In genomic region chr11:67630230-67630942, GRCh38 we compare ENCODE assay signal across 8 cellular contexts. TPM values are rescaled to one million over a fixed set of nuclear protein-coding genes. Genes with fewer than 3 reads are reported as not detected.
A peak's percentile ranks its signal among the peaks of the same experiment; 100 is the strongest.
DNase-seq lines count a peak whose midpoint lies in the region; ATAC-seq, FAIRE-seq and TF ChIP-seq lines count a peak whose summit lies in the region.

No MANE protein-coding gene starts in this region.

- H4K20me1 ChIP-seq in HepG2 (ENCODE audit: insufficient read depth, low read length), result no peaks in the 10 kb centered on the region

- intact Hi-C loops in dendritic cell treated with granulocyte-macrophage colony-stimulating factor and Interleukin-4, amounts not matched to agents 40 ng/mL and 50 ng/mL, for 4 days (cut with micrococcal nuclease), result no loop called here
- intact Hi-C loops in HepG2 (cut with micrococcal nuclease; ENCODE audit: unreplicated experiment), result loop anchor here (1.0 kb wide), 1 partner anchor 29 kb away; no protein-coding TSS in a partner anchor

- peak overlapping the region; percentile 92 for H3K27ac Mint-ChIP-seq in dendritic cell treated with granulocyte-macrophage colony-stimulating factor and Interleukin-4, amounts not matched to agents 40 ng/mL and 50 ng/mL, for 4 days

- ATAC-seq in GM19328 (IDR thresholded peaks at IDR 0.05; ENCODE audit: unreplicated experiment), result peak; percentile 64
- ATAC-seq in HG03460 (IDR thresholded peaks at IDR 0.05; ENCODE audit: unreplicated experiment), result peak; percentile 64
- peak; percentile 67 for ATAC-seq in HepG2

- no peaks in the 10 kb centered on the region; a peak in 2 of 5 replicates for H3K27me3 ChIP-seq in HepG2 (ENCODE audit: control insufficient read depth in 1 of 2, insufficient read depth in 2 of 2, low read length in 2 of 2)

- peaks cover 11% of the 10 kb centered on the region for H3K27me3 Mint-ChIP-seq in dendritic cell treated with granulocyte-macrophage colony-stimulating factor and Interleukin-4, amounts not matched to agents 40 ng/mL and 50 ng/mL, for 4 days

- peak; percentile 84; the same call in 1 of the 2 replicates for TF ChIP-seq RAD21 in HepG2 (CRISPR knock-in tag; IDR thresholded peaks at IDR 0.05)

- no peak overlapping the region for H2AFZ ChIP-seq in HepG2 (ENCODE audit: low read length)

- peak; percentile 98 for DNase-seq in CD1c-positive myeloid dendritic cell (ENCODE audit: extremely low spot score)
- peak; percentile 73 to 93 for DNase-seq in NCI-H524 (lab: John Stamatoyannopoulos, UW)
- DNase-seq in activated CD4-positive, alpha-beta T cell treated with anti-CD3 and anti-CD28 coated beads for 4 hours, result peak; percentile 94 to 97
- peak; percentile 92 for DNase-seq in HepG2 (ENCODE audit: low spot score)
- DNase-seq in stimulated activated CD4-positive, alpha-beta T cell treated with anti-CD3 and anti-CD28 coated beads, Interleukin-4, amount 100 ng/mL, for 24 hours, result peak; percentile 95

- POLR2A ChIA-PET in HepG2 (lab: Yijun Ruan, JAX), result interaction anchor here (1.0 to 4.8 kb wide), 18 partner anchors 10 to 277 kb away, joined by 3 to 52 read pairs (median 6); partner anchors contain the start of genes ACY3, AIP, POLD4 and PPP1CA

- H3K4me3 Mint-ChIP-seq in dendritic cell treated with granulocyte-macrophage colony-stimulating factor and Interleukin-4, amounts not matched to agents 40 ng/mL and 50 ng/mL, for 4 days, result peak overlapping the region; percentile 84

- in situ Hi-C loops in HepG2 (cut with HindIII; ENCODE audit: extremely low pct_ligation_motif_present, low pct_unique_long_range_greater_than_20kb), result no loop called here

- peak overlapping the region; percentile 77 for H3K9ac ChIP-seq in HepG2 (ENCODE audit: insufficient read depth, low read depth, low read length)

- H3K4me1 ChIP-seq in HepG2 (ENCODE audit: insufficient read depth, low read length), result peaks cover 64% of the 10 kb centered on the region

- peaks cover 13% of the 10 kb centered on the region for H3K4me1 Mint-ChIP-seq in dendritic cell treated with granulocyte-macrophage colony-stimulating factor and Interleukin-4, amounts not matched to agents 40 ng/mL and 50 ng/mL, for 4 days (ENCODE audit: low read depth)

- peak; percentile 97 for TF ChIP-seq CTCF in HepG2 (CRISPR knock-in tag; IDR thresholded peaks at IDR 0.05)

- H3K36me3 ChIP-seq in HepG2 (replicated peaks in 1 of 2; ENCODE audit: control insufficient read depth in 1 of 2, insufficient read depth in 2 of 2, low read length in 2 of 2), result no peaks in the 10 kb centered on the region

- peak overlapping the region; percentile 84 for H3K27ac ChIP-seq in HepG2 (ENCODE audit: extremely low read length, insufficient read depth, low read length)

- H3K4me3 ChIP-seq in HepG2 (replicated peaks in 1 of 3; ENCODE audit: insufficient read depth in 1 of 3, low read depth in 2 of 3, low read length in 3 of 3), result peak overlapping the region; percentile 49 to 86 (median 71)

- no peaks in the 10 kb centered on the region for H3K9me3 Mint-ChIP-seq in dendritic cell treated with granulocyte-macrophage colony-stimulating factor and Interleukin-4, amounts not matched to agents 40 ng/mL and 50 ng/mL, for 4 days

- CTCF ChIA-PET in HepG2 (lab: Yijun Ruan, JAX; ENCODE audit: low intra/inter-chr PET ratio, low total read pairs), result interaction anchor here (0.8 to 2.1 kb wide), 5 partner anchors 14 to 30 kb away, joined by 3 to 16 read pairs (median 5); no protein-coding TSS in a partner anchor

- H3K9me3 ChIP-seq in HepG2 (ENCODE audit: low read length), result no peaks in the 10 kb centered on the region

- TF ChIP-seq EP300 in HepG2 (IDR thresholded peaks at IDR 0.05; ENCODE audit: low read depth in 2 of 2, low read length in 2 of 2), result 0 out of 4 replicates have a peak, but pooled peaks of 1 of the 2 experiments have one; percentile 41
- TF ChIP-seq EP300 in HepG2 (CRISPR knock-in tag; IDR thresholded peaks at IDR 0.05; ENCODE audit: borderline replicate concordance), result 0 out of 2 replicates have a peak, but pooled peaks have one; percentile 36

- peak in 1 of 2 experiments; percentile 65; a peak in 2 of 4 replicates for TF ChIP-seq POLR2A in HepG2 (IDR thresholded peaks at IDR 0.05; ENCODE audit: insufficient read depth in 1 of 2, low read depth in 2 of 2, low read length in 2 of 2)

- H3K4me2 ChIP-seq in HepG2 (ENCODE audit: low read depth, low read length), result peak overlapping the region; percentile 83

- under 1% methylated on average over 15 of the region's 70 CpGs for WGBS in HepG2 (ENCODE audit: low lambda C conversion rate)

- no peaks in the 10 kb centered on the region for H3K79me2 ChIP-seq in HepG2 (ENCODE audit: insufficient read depth, low read length)

- BruUV-seq in HepG2 (replicated peaks; lab: Mats Ljungman, UMichigan), result TSS peak; percentile 71

- peak; percentile 23 for FAIRE-seq in HepG2 (lab: Jason Lieb, UNC)

- peaks cover 5% of the 10 kb centered on the region for H3K36me3 Mint-ChIP-seq in dendritic cell treated with granulocyte-macrophage colony-stimulating factor and Interleukin-4, amounts not matched to agents 40 ng/mL and 50 ng/mL, for 4 days (ENCODE audit: low read depth)

RNA-seq across cellular contexts. Expression of gene NUDT8, which starts 0.6 kb away (rescaled TPM):
- total RNA-seq in HepG2 (2016; rRNA removed; fragmentation: Illumina TruSeq; extraction: Trizol), result 18.0 and 25.8 TPM in 2 replicates
- total RNA-seq in HepG2 (2016; cell fraction: cytosol; rRNA removed; fragmentation: Illumina TruSeq; extraction: Trizol; ENCODE audit: low read depth), result 20.3 and 23.2 TPM in 2 replicates
- 15.4 and 25.8 TPM in 2 replicates for total RNA-seq in HepG2 (2016; cell fraction: insoluble cytoplasmic fraction; rRNA removed; fragmentation: Illumina TruSeq; extraction: Trizol)
- total RNA-seq in HepG2 (2016; cell fraction: membrane; rRNA removed; fragmentation: Illumina TruSeq; extraction: Trizol), result 20.1 and 24.5 TPM in 2 replicates
- total RNA-seq in HepG2 (2016; cell fraction: nucleus; rRNA removed; fragmentation: Illumina TruSeq; extraction: Trizol), result 14.1 and 16.1 TPM in 2 replicates
- 6.7 and 7.8 TPM in 2 replicates for polyA plus RNA-seq in HepG2 (2011; rRNA removed)
- 4.9 and 12.5 TPM in 2 replicates for polyA plus RNA-seq in HepG2 (2011; cell fraction: cytosol; rRNA removed)
- 38.1 and 38.7 TPM in 2 replicates for polyA plus RNA-seq in HepG2 (2011; cell fraction: nucleus; rRNA removed)
- polyA plus RNA-seq in HepG2 (2012), result 13.5 and 13.9 TPM in 2 replicates
- 26.1 and 30.7 TPM in 2 replicates for polyA plus RNA-seq in HepG2 (2016; cell fraction: cytosol; fragmentation: Illumina TruSeq; extraction: Trizol; ENCODE audit: low read depth)
- polyA plus RNA-seq in HepG2 (2016; cell fraction: insoluble cytoplasmic fraction; fragmentation: Illumina TruSeq; extraction: Trizol; ENCODE audit: low read depth), result 20.3 and 26.5 TPM in 2 replicates
- polyA plus RNA-seq in HepG2 (2016; cell fraction: membrane; fragmentation: Illumina TruSeq; extraction: Trizol; ENCODE audit: low read depth), result 20.2 and 22.8 TPM in 2 replicates
- 27.4 and 28.8 TPM in 2 replicates for polyA plus RNA-seq in HepG2 (2016; cell fraction: nucleus; fragmentation: Illumina TruSeq; extraction: Trizol; ENCODE audit: insufficient read depth, low read depth)
- polyA minus RNA-seq in HepG2 (2011; rRNA and poly(A)+ RNA removed; ENCODE audit: low replicate concordance), result 11.2 and 17.2 TPM in 2 replicates
- polyA minus RNA-seq in HepG2 (2011; cell fraction: cytosol; rRNA and poly(A)+ RNA removed), result 5.1 and 6.1 TPM in 2 replicates
- 11.8 and 16.4 TPM in 2 replicates for polyA minus RNA-seq in HepG2 (2011; cell fraction: nucleus; rRNA and poly(A)+ RNA removed)

RNA-seq across cellular contexts. Expression of gene TBX10, which starts 9.2 kb away (rescaled TPM):
- total RNA-seq in HepG2 (2016; rRNA removed; fragmentation: Illumina TruSeq; extraction: Trizol), result 0.17 and 0.27 TPM in 2 replicates
- total RNA-seq in HepG2 (2016; cell fraction: cytosol; rRNA removed; fragmentation: Illumina TruSeq; extraction: Trizol; ENCODE audit: low read depth), result not detected in 2 replicates
- 0.15 and 0.45 TPM in 2 replicates for total RNA-seq in HepG2 (2016; cell fraction: insoluble cytoplasmic fraction; rRNA removed; fragmentation: Illumina TruSeq; extraction: Trizol)
- 0.15 and 0.28 TPM in 2 replicates for total RNA-seq in HepG2 (2016; cell fraction: membrane; rRNA removed; fragmentation: Illumina TruSeq; extraction: Trizol)
- total RNA-seq in HepG2 (2016; cell fraction: nucleus; rRNA removed; fragmentation: Illumina TruSeq; extraction: Trizol), result 0.25 and 0.31 TPM in 2 replicates
- 1.7 and 3.1 TPM in 2 replicates for polyA plus RNA-seq in HepG2 (2011; rRNA removed)
- polyA plus RNA-seq in HepG2 (2011; cell fraction: cytosol; rRNA removed), result 1.5 and 2.1 TPM in 2 replicates
- 2.4 and 3.7 TPM in 2 replicates for polyA plus RNA-seq in HepG2 (2011; cell fraction: nucleus; rRNA removed)
- polyA plus RNA-seq in HepG2 (2012), result 1.1 and 4.1 TPM in 2 replicates
- polyA plus RNA-seq in HepG2 (2016; cell fraction: cytosol; fragmentation: Illumina TruSeq; extraction: Trizol; ENCODE audit: low read depth), result 0.36 and 0.74 TPM in 2 replicates
- 0.87 and 1.3 TPM in 2 replicates for polyA plus RNA-seq in HepG2 (2016; cell fraction: insoluble cytoplasmic fraction; fragmentation: Illumina TruSeq; extraction: Trizol; ENCODE audit: low read depth)
- 0.65 and 0.89 TPM in 2 replicates for polyA plus RNA-seq in HepG2 (2016; cell fraction: membrane; fragmentation: Illumina TruSeq; extraction: Trizol; ENCODE audit: low read depth)
- polyA plus RNA-seq in HepG2 (2016; cell fraction: nucleus; fragmentation: Illumina TruSeq; extraction: Trizol; ENCODE audit: insufficient read depth, low read depth), result 0.82 and 1.00 TPM in 2 replicates
- 0.72 TPM in 1 of 2 replicates, not detected in the other for polyA minus RNA-seq in HepG2 (2011; rRNA and poly(A)+ RNA removed; ENCODE audit: low replicate concordance)
- 0.62 and 1.3 TPM in 2 replicates for polyA minus RNA-seq in HepG2 (2011; cell fraction: cytosol; rRNA and poly(A)+ RNA removed)
- polyA minus RNA-seq in HepG2 (2011; cell fraction: nucleus; rRNA and poly(A)+ RNA removed), result 0.26 TPM in 1 of 2 replicates, not detected in the other

RNA-seq across cellular contexts. Expression of gene ACY3, which starts 20.1 kb away (rescaled TPM):
- 3.3 and 3.4 TPM in 2 replicates for total RNA-seq in HepG2 (2016; rRNA removed; fragmentation: Illumina TruSeq; extraction: Trizol)
- total RNA-seq in HepG2 (2016; cell fraction: cytosol; rRNA removed; fragmentation: Illumina TruSeq; extraction: Trizol; ENCODE audit: low read depth), result 1.1 and 1.2 TPM in 2 replicates
- total RNA-seq in HepG2 (2016; cell fraction: insoluble cytoplasmic fraction; rRNA removed; fragmentation: Illumina TruSeq; extraction: Trizol), result 3.4 and 4.0 TPM in 2 replicates
- 1.5 and 1.9 TPM in 2 replicates for total RNA-seq in HepG2 (2016; cell fraction: membrane; rRNA removed; fragmentation: Illumina TruSeq; extraction: Trizol)
- total RNA-seq in HepG2 (2016; cell fraction: nucleus; rRNA removed; fragmentation: Illumina TruSeq; extraction: Trizol), result 1.6 and 1.7 TPM in 2 replicates
- 3.7 and 7.6 TPM in 2 replicates for polyA plus RNA-seq in HepG2 (2011; rRNA removed)
- polyA plus RNA-seq in HepG2 (2011; cell fraction: cytosol; rRNA removed), result 3.7 and 4.0 TPM in 2 replicates
- polyA plus RNA-seq in HepG2 (2011; cell fraction: nucleus; rRNA removed), result 8.6 and 13.6 TPM in 2 replicates
- polyA plus RNA-seq in HepG2 (2012), result 3.9 and 4.4 TPM in 2 replicates
- polyA plus RNA-seq in HepG2 (2016; cell fraction: cytosol; fragmentation: Illumina TruSeq; extraction: Trizol; ENCODE audit: low read depth), result 0.75 and 1.2 TPM in 2 replicates
- 3.5 and 4.2 TPM in 2 replicates for polyA plus RNA-seq in HepG2 (2016; cell fraction: insoluble cytoplasmic fraction; fragmentation: Illumina TruSeq; extraction: Trizol; ENCODE audit: low read depth)
- 1.7 and 1.9 TPM in 2 replicates for polyA plus RNA-seq in HepG2 (2016; cell fraction: membrane; fragmentation: Illumina TruSeq; extraction: Trizol; ENCODE audit: low read depth)
- polyA plus RNA-seq in HepG2 (2016; cell fraction: nucleus; fragmentation: Illumina TruSeq; extraction: Trizol; ENCODE audit: insufficient read depth, low read depth), result 6.5 and 6.8 TPM in 2 replicates
- polyA minus RNA-seq in HepG2 (2011; rRNA and poly(A)+ RNA removed; ENCODE audit: low replicate concordance), result 3.0 TPM in 1 of 2 replicates, not detected in the other
- 2.1 and 2.2 TPM in 2 replicates for polyA minus RNA-seq in HepG2 (2011; cell fraction: cytosol; rRNA and poly(A)+ RNA removed)
- polyA minus RNA-seq in HepG2 (2011; cell fraction: nucleus; rRNA and poly(A)+ RNA removed), result 0.90 and 1.1 TPM in 2 replicates

RNA-seq across cellular contexts. Expression of gene NDUFV1, which starts 23.6 kb away (rescaled TPM):
- total RNA-seq in HepG2 (2016; rRNA removed; fragmentation: Illumina TruSeq; extraction: Trizol), result 137 and 140 TPM in 2 replicates
- total RNA-seq in HepG2 (2016; cell fraction: cytosol; rRNA removed; fragmentation: Illumina TruSeq; extraction: Trizol; ENCODE audit: low read depth), result 56.4 and 57.7 TPM in 2 replicates
- total RNA-seq in HepG2 (2016; cell fraction: insoluble cytoplasmic fraction; rRNA removed; fragmentation: Illumina TruSeq; extraction: Trizol), result 130 and 141 TPM in 2 replicates
- total RNA-seq in HepG2 (2016; cell fraction: membrane; rRNA removed; fragmentation: Illumina TruSeq; extraction: Trizol), result 58.9 and 72.8 TPM in 2 replicates
- total RNA-seq in HepG2 (2016; cell fraction: nucleus; rRNA removed; fragmentation: Illumina TruSeq; extraction: Trizol), result 73.7 and 87.9 TPM in 2 replicates
- 88.9 and 92.4 TPM in 2 replicates for polyA plus RNA-seq in HepG2 (2011; rRNA removed)
- polyA plus RNA-seq in HepG2 (2011; cell fraction: cytosol; rRNA removed), result 80.9 and 124 TPM in 2 replicates
- polyA plus RNA-seq in HepG2 (2011; cell fraction: nucleus; rRNA removed), result 241 and 294 TPM in 2 replicates
- polyA plus RNA-seq in HepG2 (2012), result 86.7 and 89.4 TPM in 2 replicates
- 41.2 and 47.2 TPM in 2 replicates for polyA plus RNA-seq in HepG2 (2016; cell fraction: cytosol; fragmentation: Illumina TruSeq; extraction: Trizol; ENCODE audit: low read depth)
- 109 and 121 TPM in 2 replicates for polyA plus RNA-seq in HepG2 (2016; cell fraction: insoluble cytoplasmic fraction; fragmentation: Illumina TruSeq; extraction: Trizol; ENCODE audit: low read depth)
- polyA plus RNA-seq in HepG2 (2016; cell fraction: membrane; fragmentation: Illumina TruSeq; extraction: Trizol; ENCODE audit: low read depth), result 38.1 and 45.1 TPM in 2 replicates
- 169 and 179 TPM in 2 replicates for polyA plus RNA-seq in HepG2 (2016; cell fraction: nucleus; fragmentation: Illumina TruSeq; extraction: Trizol; ENCODE audit: insufficient read depth, low read depth)
- 124 and 164 TPM in 2 replicates for polyA minus RNA-seq in HepG2 (2011; rRNA and poly(A)+ RNA removed; ENCODE audit: low replicate concordance)
- polyA minus RNA-seq in HepG2 (2011; cell fraction: cytosol; rRNA and poly(A)+ RNA removed), result 50.1 and 58.7 TPM in 2 replicates
- 52.5 and 56.4 TPM in 2 replicates for polyA minus RNA-seq in HepG2 (2011; cell fraction: nucleus; rRNA and poly(A)+ RNA removed)

RNA-seq across cellular contexts. Expression of gene ALDH3B2, which starts 44.0 kb away (rescaled TPM):
- total RNA-seq in HepG2 (2016; rRNA removed; fragmentation: Illumina TruSeq; extraction: Trizol), result not detected in 2 replicates
- not detected in 2 replicates for total RNA-seq in HepG2 (2016; cell fraction: cytosol; rRNA removed; fragmentation: Illumina TruSeq; extraction: Trizol; ENCODE audit: low read depth)
- not detected in 2 replicates for total RNA-seq in HepG2 (2016; cell fraction: insoluble cytoplasmic fraction; rRNA removed; fragmentation: Illumina TruSeq; extraction: Trizol)
- not detected in 2 replicates for total RNA-seq in HepG2 (2016; cell fraction: membrane; rRNA removed; fragmentation: Illumina TruSeq; extraction: Trizol)
- not detected in 2 replicates for total RNA-seq in HepG2 (2016; cell fraction: nucleus; rRNA removed; fragmentation: Illumina TruSeq; extraction: Trizol)
- not detected in 2 replicates for polyA plus RNA-seq in HepG2 (2011; rRNA removed)
- not detected in 2 replicates for polyA plus RNA-seq in HepG2 (2011; cell fraction: cytosol; rRNA removed)
- not detected in 2 replicates for polyA plus RNA-seq in HepG2 (2011; cell fraction: nucleus; rRNA removed)
- not detected in 2 replicates for polyA plus RNA-seq in HepG2 (2012)
- polyA plus RNA-seq in HepG2 (2016; cell fraction: cytosol; fragmentation: Illumina TruSeq; extraction: Trizol; ENCODE audit: low read depth), result not detected in 2 replicates
- polyA plus RNA-seq in HepG2 (2016; cell fraction: insoluble cytoplasmic fraction; fragmentation: Illumina TruSeq; extraction: Trizol; ENCODE audit: low read depth), result not detected in 2 replicates
- not detected in 2 replicates for polyA plus RNA-seq in HepG2 (2016; cell fraction: membrane; fragmentation: Illumina TruSeq; extraction: Trizol; ENCODE audit: low read depth)
- not detected in 2 replicates for polyA plus RNA-seq in HepG2 (2016; cell fraction: nucleus; fragmentation: Illumina TruSeq; extraction: Trizol; ENCODE audit: insufficient read depth, low read depth)
- not detected in 2 replicates for polyA minus RNA-seq in HepG2 (2011; rRNA and poly(A)+ RNA removed; ENCODE audit: low replicate concordance)
- not detected in 2 replicates for polyA minus RNA-seq in HepG2 (2011; cell fraction: cytosol; rRNA and poly(A)+ RNA removed)
- not detected in 2 replicates for polyA minus RNA-seq in HepG2 (2011; cell fraction: nucleus; rRNA and poly(A)+ RNA removed)

Comparison
In these comparisons a context has a peak if more than half of its experiments do, and no peak if none do; other contexts are left out.
1. Peak in every context shown above with its lines: DNase-seq, ATAC-seq, H3K4me3 ChIP-seq and H3K27ac ChIP-seq.